1 cellular context compared by ENCODE assay signal in genomic region chr3:151379083-151379734, GRCh38.
TF ChIP-seq lines count a peak whose summit lies in the region.

No MANE protein-coding gene starts in this region.

TF ChIP-seq in H1, 55 proteins besides CTCF, POLR2A, EP300 and RAD21 (continued from another document):
- TF ChIP-seq CHD7 (IDR thresholded peaks at IDR 0.05; ENCODE audit: insufficient replicate concordance, low read length) (no peak), ATF3 (IDR thresholded peaks at IDR 0.05; ENCODE audit: insufficient read depth, low read depth, low read length) (no peak), YY1 (IDR thresholded peaks at IDR 0.05; ENCODE audit: low read depth, low read length) (no peak), TEAD4 (IDR thresholded peaks at IDR 0.05; ENCODE audit: low read depth, low read length) (no peak), RBBP5 (IDR thresholded peaks at IDR 0.05; ENCODE audit: borderline replicate concordance, low read depth, low read length) (no peak)
